Comparison of ENCODE assay signal across 9 cellular contexts in the genomic region with DNA sequence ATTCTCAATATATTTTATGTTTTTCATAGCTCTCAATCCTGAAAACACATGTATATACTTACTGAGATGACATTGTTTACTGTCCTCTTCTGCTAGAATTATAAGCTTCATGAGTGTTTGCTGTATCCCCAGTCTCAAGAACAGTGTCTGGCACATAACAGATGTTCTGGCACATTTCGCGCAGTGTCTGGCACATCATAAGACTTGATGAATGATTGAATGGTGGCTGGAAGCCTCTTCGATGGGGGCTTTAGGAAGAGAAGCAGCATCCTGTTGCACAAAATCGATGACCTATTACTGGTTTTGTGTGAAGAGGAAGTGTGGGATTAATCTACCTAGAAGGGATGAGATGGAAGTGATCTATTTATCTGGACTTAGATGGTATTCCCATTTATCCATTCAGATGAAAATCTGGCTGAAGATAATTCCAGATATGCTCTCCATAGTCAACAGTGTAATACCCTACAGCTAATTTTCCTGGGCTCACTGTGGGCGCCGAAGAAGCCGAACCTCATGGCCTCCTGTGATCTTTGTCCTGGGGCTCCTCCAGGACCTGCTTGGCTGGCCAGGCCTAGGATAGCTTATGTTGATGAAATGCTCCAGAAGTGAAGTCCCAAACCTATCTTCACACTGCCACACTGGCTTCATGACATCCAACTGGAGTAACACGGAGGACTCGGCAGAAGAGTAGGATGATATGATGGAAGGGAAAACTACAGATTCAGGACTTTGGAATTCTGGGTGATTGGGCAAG. TPM values are rescaled to one million over a fixed set of nuclear protein-coding genes. Genes with fewer than 3 reads are reported as not detected.
DNase-seq lines count a peak whose midpoint lies in the region; ATAC-seq and TF ChIP-seq lines count a peak whose summit lies in the region.
"Had no signal": no experiment of that assay in that cellular context is flagged by ENCODE, and none has a peak within 500 bp of the region (broad histone marks: within the 10 kb centered on the region; RNA-seq: fewer than 3 reads in every experiment).

No MANE protein-coding gene starts in this region.

- H3K9me3 Mint-ChIP-seq in activated CD4-positive, alpha-beta memory T cell treated with anti-CD3 and anti-CD28 coated beads, Interleukin-2, amount 10 ng/mL, durations not matched to agents 7 days and 5 days: no peaks in the 10 kb centered on the region

- H3K27ac ChIP-seq in heart left ventricle (peak overlapping the region in 11 of 12 donors; percentile 23 to 91 (median 73)), right lobe of liver (peak overlapping the region in 2 of 3 donors; percentile 26 to 45), tibial nerve (peak overlapping the region in 3 of 4 donors; percentile 31 to 77 (median 48))

- no peak for TF ChIP-seq EP300 in tibial nerve (IDR thresholded peaks at IDR 0.05)

- H3K36me3 ChIP-seq in heart left ventricle (peaks cover 0 to 47% (median 6%) of the 10 kb centered on the region in 9 donors), right lobe of liver (no peaks in the 10 kb centered on the region), tibial nerve (peaks cover 0 to 4% (median 0%) of the 10 kb centered on the region in 3 donors)

- no peak for TF ChIP-seq CTCF in heart left ventricle (IDR thresholded peaks at IDR 0.05)
- no peak for TF ChIP-seq CTCF in right lobe of liver (IDR thresholded peaks at IDR 0.05)
- TF ChIP-seq CTCF in tibial nerve (IDR thresholded peaks at IDR 0.05): no peak

- POLR2A ChIA-PET in activated CD4-positive, alpha-beta memory T cell treated with anti-CD3 and anti-CD28 coated beads, Interleukin-2, amount 10 ng/mL, durations not matched to agents 7 days and 5 days (lab: Charles Lee): interaction anchor here (0.8 to 5.7 kb wide), 11 partner anchors 12 to 561 kb away, joined by 3 to 163 read pairs (median 6); no protein-coding TSS in a partner anchor

- ATAC-seq in heart left ventricle (no peak), right lobe of liver (peak in 1 of 4 donors; percentile 4)

- intact Hi-C loops in heart left ventricle (cut with DNase I) (loop anchor here in 8 of 10 donors (1.0 to 10.0 kb wide), 8 partner anchors 78 to 360 kb away; a partner anchor contains a TSS), cardiac septum (cut with DNase I) (loop anchor here (1.0 to 10.0 kb wide), 3 partner anchors 79 to 360 kb away; a partner anchor contains a TSS), right lobe of liver (cut with DNase I) (loop anchor here (5.0 kb wide), 1 partner anchor 78 kb away; no protein-coding TSS in a partner anchor)

- H3K36me3 Mint-ChIP-seq in activated CD4-positive, alpha-beta memory T cell treated with anti-CD3 and anti-CD28 coated beads, Interleukin-2, amount 10 ng/mL, durations not matched to agents 7 days and 5 days (ENCODE audit: low read depth): no peaks in the 10 kb centered on the region

- H3K4me1 ChIP-seq in heart left ventricle: peaks cover 12 to 75% (median 47%) of the 10 kb centered on the region in 12 donors
- peaks cover 0 to 9% (median 0%) of the 10 kb centered on the region in 4 donors for H3K4me1 ChIP-seq in right lobe of liver
- peaks cover 0 to 56% (median 19%) of the 10 kb centered on the region in 4 donors for H3K4me1 ChIP-seq in tibial nerve

- H3K27me3 ChIP-seq in heart left ventricle (no peaks in the 10 kb centered on the region), right lobe of liver (no peaks in the 10 kb centered on the region), tibial nerve (no peaks in the 10 kb centered on the region)

- CTCF ChIA-PET in activated CD4-positive, alpha-beta memory T cell treated with anti-CD3 and anti-CD28 coated beads, Interleukin-2, amount 10 ng/mL, durations not matched to agents 7 days and 5 days (lab: Charles Lee): interaction anchor here (0.6 to 10.0 kb wide), 39 partner anchors 11 to 361 kb away, joined by 3 to 423 read pairs (median 5); a partner anchor contains a TSS

- peak in 1 of 5 donors; percentile 17 for DNase-seq in heart left ventricle
- no peak for DNase-seq in cardiac septum (ENCODE audit: low spot score)
- no peak for DNase-seq in activated CD4-positive, alpha-beta memory T cell treated with anti-CD3 and anti-CD28 coated beads, Interleukin-2, amount 10 ng/mL, durations not matched to agents 7 days and 5 days
- DNase-seq in right lobe of liver: no peak
- DNase-seq in tibial nerve (ENCODE audit: low spot score in 2 of 2): no peak
- DNase-seq in NCI-H1417 treated with DMSO at 0.1 percent for 48 hours (lab: John Stamatoyannopoulos, UW): no peak
- DNase-seq in activated gamma-delta T cell (lab: John Stamatoyannopoulos, UW): no peak
- DNase-seq in SIG-M5 treated with dmso at 0.1 percent for 504 hours (lab: John Stamatoyannopoulos, UW; ENCODE audit: unreplicated experiment): no peak

- H3K9me3 ChIP-seq in heart left ventricle (no peaks in the 10 kb centered on the region), right lobe of liver (no peaks in the 10 kb centered on the region), tibial nerve (no peaks in the 10 kb centered on the region)

- H3K27me3 Mint-ChIP-seq in activated CD4-positive, alpha-beta memory T cell treated with anti-CD3 and anti-CD28 coated beads, Interleukin-2, amount 10 ng/mL, durations not matched to agents 7 days and 5 days: peaks cover 3% of the 10 kb centered on the region

- H3K4me3 Mint-ChIP-seq in activated CD4-positive, alpha-beta memory T cell treated with anti-CD3 and anti-CD28 coated beads, Interleukin-2, amount 10 ng/mL, durations not matched to agents 7 days and 5 days: peak overlapping the region; percentile 76

- peak overlapping the region; percentile 97 for H3K27ac Mint-ChIP-seq in activated CD4-positive, alpha-beta memory T cell treated with anti-CD3 and anti-CD28 coated beads, Interleukin-2, amount 10 ng/mL, durations not matched to agents 7 days and 5 days

- no peak overlapping the region for H3K4me3 ChIP-seq in heart left ventricle
- H3K4me3 ChIP-seq in right lobe of liver: no peak overlapping the region
- H3K4me3 ChIP-seq in tibial nerve: no peak overlapping the region

- H3K4me1 Mint-ChIP-seq in activated CD4-positive, alpha-beta memory T cell treated with anti-CD3 and anti-CD28 coated beads, Interleukin-2, amount 10 ng/mL, durations not matched to agents 7 days and 5 days: peaks cover 43% of the 10 kb centered on the region

- TF ChIP-seq POLR2A in heart left ventricle (IDR thresholded peaks at IDR 0.05): no peak
- no peak for TF ChIP-seq POLR2A in right lobe of liver (IDR thresholded peaks at IDR 0.05)
- TF ChIP-seq POLR2A in tibial nerve (IDR thresholded peaks at IDR 0.05): no peak

- 70 to 77% (median 74%) methylated on average over 9 of the region's 9 CpGs for WGBS in heart left ventricle, 4 donors
- 72% methylated on average over 9 of the region's 9 CpGs for WGBS in right lobe of liver (ENCODE audit: insufficient coverage, low coverage, low lambda C conversion rate, missing lambda C conversion rate)
- 83 to 89% methylated on average over 9 of the region's 9 CpGs for WGBS in tibial nerve, 2 donors

RNA-seq across cellular contexts. Expression of a gene that starts 26.5 kb away (rescaled TPM):
- total RNA-seq in heart left ventricle: 100 to 1,000 TPM in 1 of 9 donors, 10 to 100 TPM in 8; 43.6 to 103 (median 63.8) TPM
- 10 to 100 TPM; 37.4 to 41.8 TPM for polyA plus RNA-seq in heart left ventricle
- total RNA-seq in cardiac septum: 49.9 TPM
- total RNA-seq in activated CD4-positive, alpha-beta memory T cell treated with anti-CD3 and anti-CD28 coated beads, Interleukin-2, amount 10 ng/mL, durations not matched to agents 7 days and 5 days: under 1 TPM; 0.03 to 0.05 TPM
- total RNA-seq in right lobe of liver: 1 to 10 TPM in 5 of 6 experiments, under 1 TPM in 1; 0.70 to 2.7 (median 2.2) TPM
- 10 to 100 TPM; 38.5 to 73.7 (median 55.3) TPM for total RNA-seq in tibial nerve
- total RNA-seq: SK-MEL-5 had no signal

Comparison
In these comparisons a context has a peak if more than half of its experiments do, and no peak if none do; other contexts are left out.
1. RNA of a gene that starts 26.5 kb away (total RNA-seq): 43.6 to 103 TPM in heart left ventricle, 38.5 to 73.7 TPM in tibial nerve and 49.9 TPM in cardiac septum (single experiment); 0.70 to 2.7 TPM in right lobe of liver and 0.03 to 0.05 TPM in activated CD4-positive, alpha-beta memory T cell treated with anti-CD3 and anti-CD28 coated beads, Interleukin-2, amount 10 ng/mL, durations not matched to agents 7 days and 5 days; every median in the first group is over 10 times any median in the second.
2. Peak in every context shown above with its lines, with median percentiles within 50 percentile points of each other: H3K27ac ChIP-seq.